ENCODE assay signal across 12 cellular contexts in genomic region chr4:163111588-163111987, GRCh38. TPM values are rescaled to one million over a fixed set of nuclear protein-coding genes. Genes with fewer than 3 reads are reported as not detected.
DNase-seq lines count a peak whose midpoint lies in the region; ATAC-seq and TF ChIP-seq lines count a peak whose summit lies in the region.
"Had no signal": no experiment of that assay in that cellular context is flagged by ENCODE, and none has a peak within 500 bp of the region (broad histone marks: within the 10 kb centered on the region; RNA-seq: fewer than 3 reads in every experiment).

No MANE protein-coding gene starts in this region.

- ATAC-seq in Panc1 (no peak), GM21515 (IDR thresholded peaks at IDR 0.05; ENCODE audit: unreplicated experiment) (no peak), body of pancreas (no peak)
- ATAC-seq: psoas muscle had no signal

- in situ Hi-C loops in Panc1 (cut with HindIII; ENCODE audit: low pct_unique_long_range_greater_than_20kb, low sequenced_read_pairs), result no loop called here

- WGBS in body of pancreas, 2 donors, result 35 to 52% methylated on average over 5 of the region's 5 CpGs

- H3K4me3 Mint-ChIP-seq in immature natural killer cell, result no peak overlapping the region
- no peak overlapping the region for H3K4me3 Mint-ChIP-seq in activated CD4-positive, alpha-beta T cell treated with anti-CD3 and anti-CD28 coated beads, Interleukin-2, amount 10 ng/mL, durations not matched to agents 24 days and 14 days

- H3K79me2 ChIP-seq in osteoblast (ENCODE audit: insufficient read depth, low read length), result no peaks in the 10 kb centered on the region

- peak; percentile 4 for DNase-seq in GM03348 (ENCODE audit: low spot score)
- no peak for DNase-seq in Panc1 (ENCODE audit: low read depth, low spot score)
- DNase-seq in fibroblast of mammary gland (ENCODE audit: low read depth), result peak; percentile 31
- no peak for DNase-seq in osteoblast (ENCODE audit: insufficient read length, low spot score, missing footprints)
- DNase-seq in body of pancreas, result no peak
- DNase-seq in immature natural killer cell, result no peak
- DNase-seq in activated CD4-positive, alpha-beta T cell treated with anti-CD3 and anti-CD28 coated beads, Interleukin-2, amount 10 ng/mL, durations not matched to agents 24 days and 14 days, result no peak
- DNase-seq: cortex of kidney, NCI-H2029 treated with DMSO at 0.1 percent for 48 hours, psoas muscle, uterus had no signal

- no peak overlapping the region for H2AFZ ChIP-seq in osteoblast (ENCODE audit: low read length)

- peaks cover 3 to 16% of the 10 kb centered on the region in 2 donors for H3K4me1 Mint-ChIP-seq in immature natural killer cell
- H3K4me1 Mint-ChIP-seq in activated CD4-positive, alpha-beta T cell treated with anti-CD3 and anti-CD28 coated beads, Interleukin-2, amount 10 ng/mL, durations not matched to agents 24 days and 14 days, result peaks cover 23% of the 10 kb centered on the region

- H4K20me1 ChIP-seq in osteoblast (ENCODE audit: insufficient read depth, low read length), result no peaks in the 10 kb centered on the region

- TF ChIP-seq POLR2A in body of pancreas (IDR thresholded peaks at IDR 0.05), result no peak

- intact Hi-C loops in Panc1 (cut with micrococcal nuclease; ENCODE audit: unreplicated experiment), result no loop called here
- intact Hi-C loops in body of pancreas (cut with DNase I), result no loop called here
- intact Hi-C loops in activated CD4-positive, alpha-beta T cell treated with anti-CD3 and anti-CD28 coated beads, Interleukin-2, amount 10 ng/mL, durations not matched to agents 24 days and 14 days (cut with micrococcal nuclease), result loop anchor here (2.0 kb wide), 1 partner anchor 55 kb away; the partner anchor contains the start of gene NAF1

- H3K9me3 ChIP-seq in Panc1 (ENCODE audit: control insufficient read depth, insufficient read depth, low read depth, low read length) (no peaks in the 10 kb centered on the region), osteoblast (ENCODE audit: low read depth, low read length) (no peaks in the 10 kb centered on the region), body of pancreas (no peaks in the 10 kb centered on the region)
- H3K9me3 ChIP-seq: psoas muscle, uterus had no signal

- H3K9me3 Mint-ChIP-seq in immature natural killer cell, result no peaks in the 10 kb centered on the region
- H3K9me3 Mint-ChIP-seq in activated CD4-positive, alpha-beta T cell treated with anti-CD3 and anti-CD28 coated beads, Interleukin-2, amount 10 ng/mL, durations not matched to agents 24 days and 14 days, result peaks cover 6% of the 10 kb centered on the region

- peaks cover 0 to 7% (median 4%) of the 10 kb centered on the region in 3 donors for H3K36me3 Mint-ChIP-seq in immature natural killer cell
- H3K36me3 Mint-ChIP-seq in activated CD4-positive, alpha-beta T cell treated with anti-CD3 and anti-CD28 coated beads, Interleukin-2, amount 10 ng/mL, durations not matched to agents 24 days and 14 days (ENCODE audit: low read depth), result peaks cover 7% of the 10 kb centered on the region

- no peaks in the 10 kb centered on the region for H3K36me3 ChIP-seq in Panc1 (ENCODE audit: control insufficient read depth, insufficient read depth, low read length)
- no peaks in the 10 kb centered on the region for H3K36me3 ChIP-seq in osteoblast (ENCODE audit: insufficient read depth, low read length)
- no peaks in the 10 kb centered on the region for H3K36me3 ChIP-seq in body of pancreas (replicated peaks in 1 of 2; ENCODE audit: insufficient read depth in 1 of 2, low read depth in 2 of 2)
- H3K36me3 ChIP-seq: uterus had no signal

- H3K4me3 ChIP-seq in Panc1 (ENCODE audit: low read depth in 2 of 2, low read length in 2 of 2), result no peak overlapping the region
- H3K4me3 ChIP-seq in fibroblast of mammary gland (ENCODE audit: control insufficient read depth, low read depth, low read length), result no peak overlapping the region
- no peak overlapping the region for H3K4me3 ChIP-seq in osteoblast (ENCODE audit: insufficient read depth, low read length)
- no peak overlapping the region for H3K4me3 ChIP-seq in body of pancreas
- H3K4me3 ChIP-seq: psoas muscle, uterus had no signal

- CTCF ChIA-PET in Panc1 (lab: Charles Lee), result no interaction called here

- no TSS peak for BruUV-seq in Panc1 (replicated peaks; lab: Mats Ljungman, UMichigan)

- no peak overlapping the region for H3K4me2 ChIP-seq in osteoblast (ENCODE audit: insufficient read depth, low read length)

- POLR2A ChIA-PET in Panc1 (lab: Charles Lee), result no interaction called here

- H3K27ac Mint-ChIP-seq in immature natural killer cell, result peak overlapping the region in 1 of 6 donors; percentile 21
- no peak overlapping the region for H3K27ac Mint-ChIP-seq in activated CD4-positive, alpha-beta T cell treated with anti-CD3 and anti-CD28 coated beads, Interleukin-2, amount 10 ng/mL, durations not matched to agents 24 days and 14 days

- H3K27ac ChIP-seq in Panc1 (ENCODE audit: low read length) (no peak overlapping the region), osteoblast (ENCODE audit: low read depth, low read length) (no peak overlapping the region), body of pancreas (no peak overlapping the region)
- H3K27ac ChIP-seq: psoas muscle, uterus had no signal

- no peaks in the 10 kb centered on the region for H3K27me3 Mint-ChIP-seq in immature natural killer cell (ENCODE audit: low read depth in 3 of 3)
- H3K27me3 Mint-ChIP-seq in activated CD4-positive, alpha-beta T cell treated with anti-CD3 and anti-CD28 coated beads, Interleukin-2, amount 10 ng/mL, durations not matched to agents 24 days and 14 days, result no peaks in the 10 kb centered on the region

- H3K4me1 ChIP-seq in Panc1 (ENCODE audit: control insufficient read depth, insufficient read depth, low read length) (no peaks in the 10 kb centered on the region), osteoblast (ENCODE audit: insufficient read depth, low read length) (no peaks in the 10 kb centered on the region), body of pancreas (no peaks in the 10 kb centered on the region)
- H3K4me1 ChIP-seq: psoas muscle, uterus had no signal

- TF ChIP-seq CTCF in Panc1 (IDR thresholded peaks at IDR 0.05), result peak; percentile 11; the same call in 1 of the 2 replicates
- peak; percentile 34 for TF ChIP-seq CTCF in fibroblast of mammary gland (conservative IDR thresholded peaks at IDR 0.05; ENCODE audit: control insufficient read depth, insufficient read depth, low read depth, low read length)
- peak; percentile 47 for TF ChIP-seq CTCF in osteoblast (IDR thresholded peaks at IDR 0.05; ENCODE audit: extremely low read depth, low read depth, low read length)
- peak in 3 of 7 experiments; percentile 10 to 18 (median 18) for TF ChIP-seq CTCF in body of pancreas (IDR thresholded peaks at IDR 0.05)

- H3K27me3 ChIP-seq in Panc1 (ENCODE audit: control insufficient read depth, insufficient read depth, low read length) (no peaks in the 10 kb centered on the region), osteoblast (ENCODE audit: insufficient read depth, low read length) (no peaks in the 10 kb centered on the region), body of pancreas (no peaks in the 10 kb centered on the region)
- H3K27me3 ChIP-seq: uterus had no signal

RNA-seq across cellular contexts. Expression of gene NAF1, which starts 55.1 kb away (rescaled TPM):
- 15.2 TPM for total RNA-seq in Panc1 (2021; ENCODE audit: unreplicated experiment)
- 5.4 TPM for polyA plus RNA-seq in Panc1 (2012; ENCODE audit: insufficient read length)
- 9.8 and 11.2 TPM in 2 replicates for total RNA-seq in osteoblast
- total RNA-seq in body of pancreas, result 10 to 100 TPM; 15.3 to 23.1 TPM
- 1 to 10 TPM; 1.0 to 2.6 (median 2.1) TPM for polyA plus RNA-seq in immature natural killer cell
- 44.5 and 44.6 TPM in 2 replicates for total RNA-seq in activated CD4-positive, alpha-beta T cell treated with anti-CD3 and anti-CD28 coated beads, Interleukin-2, amount 10 ng/mL, durations not matched to agents 24 days and 14 days

Comparison
In these comparisons a context has a peak if more than half of its experiments do, and no peak if none do; other contexts are left out.
1. DNase-seq: peak in GM03348 (single experiment) and fibroblast of mammary gland (single experiment); none in Panc1 (single experiment), osteoblast (single experiment), body of pancreas (0 of 4), immature natural killer cell (0 of 3) and activated CD4-positive, alpha-beta T cell treated with anti-CD3 and anti-CD28 coated beads, Interleukin-2, amount 10 ng/mL, durations not matched to agents 24 days and 14 days (single experiment).